In genomic region chr11:62427630-62428233, GRCh38 we compare ENCODE assay signal across 8 cellular contexts. TPM values are rescaled to one million over a fixed set of nuclear protein-coding genes. Genes with fewer than 3 reads are reported as not detected.
A peak's percentile ranks its signal among the peaks of the same experiment; 100 is the strongest.
DNase-seq lines count a peak whose midpoint lies in the region; ATAC-seq and TF ChIP-seq lines count a peak whose summit lies in the region.

No MANE protein-coding gene starts in this region.

- peaks cover 29% of the 10 kb centered on the region for H3K4me1 Mint-ChIP-seq in activated CD4-positive, alpha-beta T cell treated with anti-CD3 and anti-CD28 coated beads for 36 hours
- H3K4me1 Mint-ChIP-seq in effector memory CD8-positive, alpha-beta T cell (ENCODE audit: low read depth in 2 of 2) = peaks cover 24 to 34% of the 10 kb centered on the region in 2 donors
- peaks cover 42% of the 10 kb centered on the region for H3K4me1 Mint-ChIP-seq in stimulated activated memory B cell treated with anti-CD40 and anti-IgM and Interleukin-4, amounts not matched to agents 10 μg/mL and 1 μg/mL and 100 μg/mL, for 72 hours

- ATAC-seq in activated CD4-positive, alpha-beta T cell treated with anti-CD3 and anti-CD28 coated beads for 36 hours = peak; percentile 63
- ATAC-seq in effector memory CD8-positive, alpha-beta T cell (replicated peaks) = no peak
- ATAC-seq in stimulated activated memory B cell treated with anti-CD40 and anti-IgM and Interleukin-4, amounts not matched to agents 10 μg/mL and 1 μg/mL and 100 μg/mL, for 72 hours = peak; percentile 77

- peak overlapping the region; percentile 5 for H3K4me3 Mint-ChIP-seq in activated CD4-positive, alpha-beta T cell treated with anti-CD3 and anti-CD28 coated beads for 36 hours
- peak overlapping the region in 1 of 2 donors; percentile 36 for H3K4me3 Mint-ChIP-seq in effector memory CD8-positive, alpha-beta T cell
- H3K4me3 Mint-ChIP-seq in stimulated activated memory B cell treated with anti-CD40 and anti-IgM and Interleukin-4, amounts not matched to agents 10 μg/mL and 1 μg/mL and 100 μg/mL, for 72 hours = peak overlapping the region; percentile 2

- H3K27me3 ChIP-seq in WERI-Rb-1 (ENCODE audit: insufficient read depth, low read depth, severe bottlenecking) = no peaks in the 10 kb centered on the region

- peak overlapping the region; percentile 70 for H3K27ac Mint-ChIP-seq in activated CD4-positive, alpha-beta T cell treated with anti-CD3 and anti-CD28 coated beads for 36 hours
- peak overlapping the region; percentile 61 to 66 for H3K27ac Mint-ChIP-seq in effector memory CD8-positive, alpha-beta T cell
- H3K27ac Mint-ChIP-seq in stimulated activated memory B cell treated with anti-CD40 and anti-IgM and Interleukin-4, amounts not matched to agents 10 μg/mL and 1 μg/mL and 100 μg/mL, for 72 hours = peak overlapping the region; percentile 90

- H3K9me3 ChIP-seq in WERI-Rb-1 (ENCODE audit: severe bottlenecking) = no peaks in the 10 kb centered on the region

- no peaks in the 10 kb centered on the region for H3K9me3 Mint-ChIP-seq in activated CD4-positive, alpha-beta T cell treated with anti-CD3 and anti-CD28 coated beads for 36 hours (ENCODE audit: low read depth)
- no peaks in the 10 kb centered on the region for H3K9me3 Mint-ChIP-seq in effector memory CD8-positive, alpha-beta T cell
- no peaks in the 10 kb centered on the region for H3K9me3 Mint-ChIP-seq in stimulated activated memory B cell treated with anti-CD40 and anti-IgM and Interleukin-4, amounts not matched to agents 10 μg/mL and 1 μg/mL and 100 μg/mL, for 72 hours

- no peak overlapping the region for H3K4me3 ChIP-seq in WERI-Rb-1 (ENCODE audit: low read depth, low read length)

- POLR2A ChIA-PET in activated CD4-positive, alpha-beta T cell treated with anti-CD3 and anti-CD28 coated beads for 36 hours (lab: Charles Lee) = no interaction called here
- POLR2A ChIA-PET in RWPE1 (lab: Yijun Ruan, JAX; ENCODE audit: low non-redundant PET) = no interaction called here

- peak overlapping the region; percentile 40; the same call in 1 of the 2 replicates for H3K27ac ChIP-seq in RWPE1
- no peak overlapping the region for H3K27ac ChIP-seq in WERI-Rb-1

- CTCF ChIA-PET in activated CD4-positive, alpha-beta T cell treated with anti-CD3 and anti-CD28 coated beads for 36 hours (lab: Charles Lee) = interaction anchor here (0.6 to 2.5 kb wide), 12 partner anchors 14 to 240 kb away, joined by 3 to 10 read pairs (median 3); partner anchors contain the start of gene TUT1
- CTCF ChIA-PET in RWPE1 (lab: Yijun Ruan, JAX) = interaction anchor here (0.7 kb wide), 1 partner anchor 133 kb away, joined by 6 read pairs; no protein-coding TSS in a partner anchor

- TF ChIP-seq CTCF in RWPE1 (conservative IDR thresholded peaks at IDR 0.05; ENCODE audit: low read depth) (no peak), WERI-Rb-1 (IDR thresholded peaks at IDR 0.05; ENCODE audit: low read depth, low read length) (no peak)

- peak; percentile 36 for DNase-seq in activated CD4-positive, alpha-beta T cell treated with anti-CD3 and anti-CD28 coated beads for 36 hours
- no peak for DNase-seq in activated CD4-positive, alpha-beta T cell treated with anti-CD3 and anti-CD28 coated beads for 4 hours
- no peak for DNase-seq in RWPE1 (ENCODE audit: low spot score)
- DNase-seq in effector memory CD8-positive, alpha-beta T cell = no peak
- DNase-seq in WERI-Rb-1 = no peak
- DNase-seq in NCI-H82 (lab: John Stamatoyannopoulos, UW) = no peak
- no peak for DNase-seq in DMS 273 (lab: John Stamatoyannopoulos, UW; ENCODE audit: unreplicated experiment)

- no peaks in the 10 kb centered on the region for H3K36me3 ChIP-seq in WERI-Rb-1

- H3K27me3 Mint-ChIP-seq in activated CD4-positive, alpha-beta T cell treated with anti-CD3 and anti-CD28 coated beads for 36 hours = no peaks in the 10 kb centered on the region
- peaks cover 0 to 11% of the 10 kb centered on the region in 2 donors for H3K27me3 Mint-ChIP-seq in effector memory CD8-positive, alpha-beta T cell
- H3K27me3 Mint-ChIP-seq in stimulated activated memory B cell treated with anti-CD40 and anti-IgM and Interleukin-4, amounts not matched to agents 10 μg/mL and 1 μg/mL and 100 μg/mL, for 72 hours = no peaks in the 10 kb centered on the region

- no peaks in the 10 kb centered on the region for H3K36me3 Mint-ChIP-seq in activated CD4-positive, alpha-beta T cell treated with anti-CD3 and anti-CD28 coated beads for 36 hours (ENCODE audit: low read depth)
- peaks cover 8% of the 10 kb centered on the region for H3K36me3 Mint-ChIP-seq in effector memory CD8-positive, alpha-beta T cell (ENCODE audit: insufficient read depth)
- H3K36me3 Mint-ChIP-seq in stimulated activated memory B cell treated with anti-CD40 and anti-IgM and Interleukin-4, amounts not matched to agents 10 μg/mL and 1 μg/mL and 100 μg/mL, for 72 hours = no peaks in the 10 kb centered on the region

- intact Hi-C loops in activated CD4-positive, alpha-beta T cell treated with anti-CD3 and anti-CD28 coated beads for 36 hours (cut with DNase I, micrococcal nuclease) = loop anchor here (1.0 to 10.0 kb wide), 5 partner anchors 115 to 457 kb away; partner anchors contain the start of gene SLC3A2 (in 1 of the 2)

RNA-seq across cellular contexts. Expression of gene SCGB1A1, which starts 8.9 kb away (rescaled TPM):
- not detected for total RNA-seq in activated CD4-positive, alpha-beta T cell treated with anti-CD3 and anti-CD28 coated beads for 36 hours
